In the genomic region with DNA sequence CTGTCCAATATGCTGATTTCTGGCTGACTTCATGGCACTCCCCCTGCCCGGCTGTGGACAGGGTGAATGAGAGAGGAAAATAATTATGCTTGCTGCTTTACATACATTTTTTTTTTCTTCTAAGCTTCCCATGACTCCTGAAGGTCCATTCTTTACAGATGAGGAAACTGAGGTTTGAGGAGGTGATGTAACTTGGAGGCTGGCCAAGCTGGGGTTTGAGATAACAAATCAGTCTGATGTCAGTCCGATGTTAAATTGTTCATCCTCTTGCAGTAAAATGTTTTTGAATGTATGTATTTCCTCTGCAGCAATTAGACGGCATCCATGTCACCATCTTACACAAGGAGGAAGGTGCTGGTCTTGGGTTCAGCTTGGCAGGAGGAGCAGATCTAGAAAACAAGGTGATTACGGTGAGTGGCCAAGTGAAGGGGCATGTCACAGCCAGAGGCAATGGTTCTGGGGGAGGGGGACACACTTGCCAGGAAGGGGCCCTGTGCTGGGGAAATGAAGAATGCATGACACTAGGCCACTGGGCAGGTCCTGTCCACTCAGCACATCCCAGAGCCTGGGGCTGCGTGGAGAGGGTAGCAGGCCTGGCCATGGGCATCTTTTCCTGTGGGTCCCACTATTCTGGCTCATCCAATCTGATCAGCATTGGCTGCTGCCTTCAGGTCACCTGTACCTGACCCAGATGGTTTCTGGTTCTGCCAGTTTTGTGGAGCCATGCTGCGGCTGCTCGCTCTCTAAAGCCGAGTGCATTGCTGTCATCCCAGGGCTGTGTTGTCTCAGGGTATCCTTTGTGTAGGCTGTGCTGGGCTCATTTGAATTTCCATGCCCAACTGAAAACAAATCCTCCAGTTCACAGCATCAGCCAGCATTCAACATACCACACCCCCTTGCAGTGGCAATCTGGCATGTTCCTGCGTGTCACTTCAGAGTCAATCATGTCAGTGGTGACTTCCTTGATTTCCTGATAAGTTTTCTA, we compare ENCODE assay signal across 10 cellular contexts. TPM values are rescaled to one million over a fixed set of nuclear protein-coding genes. Genes with fewer than 3 reads are reported as not detected.
DNase-seq lines count a peak whose midpoint lies in the region; ATAC-seq and TF ChIP-seq lines count a peak whose summit lies in the region.
"Had no signal": no experiment of that assay in that cellular context is flagged by ENCODE, and none has a peak within 500 bp of the region (broad histone marks: within the 10 kb centered on the region; RNA-seq: fewer than 3 reads in every experiment).

No MANE protein-coding gene starts in this region.

- peaks cover 31% of the 10 kb centered on the region for H3K4me1 Mint-ChIP-seq in WTC11
- H3K4me1 Mint-ChIP-seq in stimulated activated effector memory CD8-positive, alpha-beta T cell treated with anti-CD3 and anti-CD28 coated beads, Interleukin-12 subunit alpha, Interleukin-12 subunit beta, amount 100 ng/mL, for 72 hours: peaks cover 84% of the 10 kb centered on the region

- no peak overlapping the region for H3K4me2 ChIP-seq in SK-N-SH

- H3K4me3 ChIP-seq in SK-N-SH (ENCODE audit: low read depth in 2 of 2, low read length in 1 of 2): no peak overlapping the region
- H3K4me3 ChIP-seq in A673 (ENCODE audit: low read depth, low read length, poor library complexity, severe bottlenecking): no peak overlapping the region
- H3K4me3 ChIP-seq: pancreas had no signal

- H3K9ac ChIP-seq in SK-N-SH: no peak overlapping the region

- intact Hi-C loops in A673 (cut with micrococcal nuclease; ENCODE audit: unreplicated experiment): no loop called here

- H3F3A ChIP-seq in SK-N-SH (replicated peaks; ENCODE audit: insufficient read depth): no peaks in the 10 kb centered on the region

- no peaks in the 10 kb centered on the region for H3K79me2 ChIP-seq in SK-N-SH (ENCODE audit: insufficient read depth)

- TF ChIP-seq CTCF in SK-N-SH (IDR thresholded peaks at IDR 0.05): no peak
- no peak for TF ChIP-seq CTCF in WTC11 (IDR thresholded peaks at IDR 0.05)
- no peak for TF ChIP-seq CTCF in foreskin keratinocyte (conservative IDR thresholded peaks at IDR 0.05)
- TF ChIP-seq CTCF in A673 (conservative IDR thresholded peaks at IDR 0.05; ENCODE audit: low read depth, low read length): no peak

- 57% methylated on average over 6 of the region's 9 CpGs for whole genome bisulfite sequencing in SK-N-SH (ENCODE audit: low lambda C conversion rate)

- peak overlapping the region; percentile 52; the same call in 1 of the 2 replicates for H3K27ac Mint-ChIP-seq in WTC11
- peak overlapping the region; percentile 84 for H3K27ac Mint-ChIP-seq in stimulated activated effector memory CD8-positive, alpha-beta T cell treated with anti-CD3 and anti-CD28 coated beads, Interleukin-12 subunit alpha, Interleukin-12 subunit beta, amount 100 ng/mL, for 72 hours

- no peaks in the 10 kb centered on the region for H4K20me1 ChIP-seq in SK-N-SH (ENCODE audit: insufficient read depth)

- no peak overlapping the region for H2AFZ ChIP-seq in SK-N-SH (ENCODE audit: low read depth)

- H3K4me3 Mint-ChIP-seq in WTC11: no peak overlapping the region
- H3K4me3 Mint-ChIP-seq in stimulated activated effector memory CD8-positive, alpha-beta T cell treated with anti-CD3 and anti-CD28 coated beads, Interleukin-12 subunit alpha, Interleukin-12 subunit beta, amount 100 ng/mL, for 72 hours: peak overlapping the region; percentile 99

- DNase-seq in SK-N-SH (no peak), WTC11 (ENCODE audit: low spot score) (peak; percentile 29), foreskin keratinocyte (no peak), A673 (ENCODE audit: low spot score) (no peak), GM03348 (ENCODE audit: low spot score) (no peak)
- no peak for DNase-seq in stimulated activated effector memory CD8-positive, alpha-beta T cell treated with anti-CD3 and anti-CD28 coated beads, Interleukin-12 subunit alpha, Interleukin-12 subunit beta, amount 100 ng/mL, for 72 hours (ENCODE audit: low spot score in 2 of 2)
- DNase-seq: NCI-H446 treated with DMSO at 0.1 percent for 48 hours, pancreas had no signal

- no peaks in the 10 kb centered on the region for H3K36me3 ChIP-seq in SK-N-SH (replicated peaks in 1 of 2; ENCODE audit: control insufficient read depth in 1 of 2, insufficient read depth in 2 of 2, low read length in 1 of 2)
- H3K36me3 ChIP-seq in A673 (ENCODE audit: insufficient read depth, low read length, poor library complexity, severe bottlenecking): no peaks in the 10 kb centered on the region
- H3K36me3 ChIP-seq: pancreas had no signal

- POLR2A ChIA-PET in SK-N-SH (lab: Yijun Ruan, JAX): no interaction called here
- POLR2A ChIA-PET in WTC11 (lab: Charles Lee): no interaction called here
- POLR2A ChIA-PET in A673 (lab: Charles Lee; ENCODE audit: low non-redundant PET): no interaction called here

- no peak for TF ChIP-seq EP300 in SK-N-SH (IDR thresholded peaks at IDR 0.05; ENCODE audit: borderline replicate concordance in 1 of 2, low read depth in 1 of 2, low read length in 1 of 2)

- H3K27ac ChIP-seq in SK-N-SH (ENCODE audit: low read depth in 2 of 2, low read length in 1 of 2) (no peak overlapping the region), foreskin keratinocyte (peak overlapping the region; percentile 44), A673 (ENCODE audit: low read depth, low read length, poor library complexity, severe bottlenecking) (no peak overlapping the region)

- peaks cover 8 to 11% of the 10 kb centered on the region in 2 experiments; a peak in 2 of 4 replicates for H3K4me1 ChIP-seq in SK-N-SH (ENCODE audit: control insufficient read depth in 1 of 2, insufficient read depth in 2 of 2, low read depth in 1 of 2, low read length in 1 of 2)
- peaks cover 14% of the 10 kb centered on the region for H3K4me1 ChIP-seq in foreskin keratinocyte
- H3K4me1 ChIP-seq in A673 (ENCODE audit: insufficient read depth, low read length, poor library complexity, severe bottlenecking): no peaks in the 10 kb centered on the region
- H3K4me1 ChIP-seq: pancreas had no signal

- H3K27me3 ChIP-seq in SK-N-SH (ENCODE audit: insufficient read depth): peaks cover 7% of the 10 kb centered on the region; the same call in 1 of the 2 replicates
- H3K27me3 ChIP-seq in foreskin keratinocyte: no peaks in the 10 kb centered on the region
- H3K27me3 ChIP-seq in A673 (replicated peaks; ENCODE audit: insufficient read depth, low read depth, low read length, poor library complexity): no peaks in the 10 kb centered on the region
- H3K27me3 ChIP-seq: pancreas had no signal

- no peaks in the 10 kb centered on the region for H3K27me3 Mint-ChIP-seq in WTC11 (ENCODE audit: low read depth)

- H3K9me3 Mint-ChIP-seq in WTC11: no peaks in the 10 kb centered on the region
- H3K9me3 Mint-ChIP-seq in stimulated activated effector memory CD8-positive, alpha-beta T cell treated with anti-CD3 and anti-CD28 coated beads, Interleukin-12 subunit alpha, Interleukin-12 subunit beta, amount 100 ng/mL, for 72 hours: no peaks in the 10 kb centered on the region

- H3K9me3 ChIP-seq in SK-N-SH (no peaks in the 10 kb centered on the region), A673 (ENCODE audit: low read depth, low read length, poor library complexity, severe bottlenecking) (no peaks in the 10 kb centered on the region)
- H3K9me3 ChIP-seq: pancreas had no signal

- CTCF ChIA-PET in SK-N-SH (lab: Yijun Ruan, JAX): no interaction called here
- CTCF ChIA-PET in WTC11 (lab: Charles Lee): interaction anchor here (2.8 to 3.0 kb wide), 2 partner anchors 9 to 37 kb away, joined by 6 to 14 read pairs; no protein-coding TSS in a partner anchor
- CTCF ChIA-PET in A673 (lab: Charles Lee): interaction anchor here (0.7 kb wide), 1 partner anchor 64 kb away, joined by 3 read pairs; no protein-coding TSS in a partner anchor

- no TSS peak for BruUV-seq in A673 (replicated peaks; lab: Mats Ljungman, UMichigan)

- ATAC-seq in SK-N-SH treated with all-trans-retinoic acid at 6 μM for 48 hours: peak; percentile 38; the same call in 2 of the 3 replicates
- peak; percentile 94 for ATAC-seq in WTC11
- ATAC-seq in foreskin keratinocyte: peak; percentile 66
- no peak for ATAC-seq in stimulated activated effector memory CD8-positive, alpha-beta T cell treated with anti-CD3 and anti-CD28 coated beads, Interleukin-12 subunit alpha, Interleukin-12 subunit beta, amount 100 ng/mL, for 72 hours
- no peak for ATAC-seq in HG03520 (IDR thresholded peaks at IDR 0.05; ENCODE audit: unreplicated experiment)

- no peak for TF ChIP-seq RAD21 in SK-N-SH (IDR thresholded peaks at IDR 0.05; ENCODE audit: low read length)

- no peaks in the 10 kb centered on the region for H3K9me2 ChIP-seq in SK-N-SH

- no peaks in the 10 kb centered on the region for H3K36me3 Mint-ChIP-seq in WTC11
- peaks cover 99% of the 10 kb centered on the region for H3K36me3 Mint-ChIP-seq in stimulated activated effector memory CD8-positive, alpha-beta T cell treated with anti-CD3 and anti-CD28 coated beads, Interleukin-12 subunit alpha, Interleukin-12 subunit beta, amount 100 ng/mL, for 72 hours

TF ChIP-seq in SK-N-SH treated with all-trans-retinoic acid at 6 μM for 48 hours, 23 proteins besides CTCF, POLR2A, EP300 and RAD21 (continues in another document):
- no peak for TF ChIP-seq PPARA (CRISPR knock-in tag; IDR thresholded peaks at IDR 0.05; ENCODE audit: borderline replicate concordance)
- no peak for TF ChIP-seq BACH2 (CRISPR knock-in tag; IDR thresholded peaks at IDR 0.05; ENCODE audit: borderline replicate concordance)
- TF ChIP-seq SNAI2 (CRISPR knock-in tag; IDR thresholded peaks at IDR 0.05): no peak
- TF ChIP-seq OSR1 (CRISPR knock-in tag; IDR thresholded peaks at IDR 0.05): no peak
- TF ChIP-seq GLIS3 (CRISPR knock-in tag; IDR thresholded peaks at IDR 0.05): no peak

TF ChIP-seq in SK-N-SH, 30 proteins besides CTCF, POLR2A, EP300 and RAD21 (continues in another document):
- TF ChIP-seq NRF1 (IDR thresholded peaks at IDR 0.05; ENCODE audit: low read depth, low read length): no peak
- TF ChIP-seq POLR2AphosphoS5 (IDR thresholded peaks at IDR 0.05; ENCODE audit: low read depth, low read length): no peak
- no peak for TF ChIP-seq TEAD4 (IDR thresholded peaks at IDR 0.05; ENCODE audit: borderline replicate concordance, insufficient read depth)

TF ChIP-seq in WTC11, 78 proteins besides CTCF, POLR2A, EP300 and RAD21 (continues in another document):
- TF ChIP-seq FOXK1 (CRISPR knock-in tag; IDR thresholded peaks at IDR 0.05) (0 out of 2 replicates have a peak, but pooled peaks have one; percentile 38), ESRRA (CRISPR knock-in tag; IDR thresholded peaks at IDR 0.05; ENCODE audit: borderline replicate concordance) (no peak)

RNA-seq across cellular contexts. Expression of a gene that starts 20.4 kb away (rescaled TPM):
- polyA plus RNA-seq in SK-N-SH (2012; rRNA removed): 1.6 and 3.2 TPM in 2 replicates
- 1.0 and 1.4 TPM in 2 replicates for polyA plus RNA-seq in SK-N-SH (2012; cell fraction: cytosol; rRNA removed)
- 5.7 and 6.5 TPM in 2 replicates for polyA plus RNA-seq in SK-N-SH (2012; cell fraction: nucleus; rRNA removed)
- 6.3 to 7.2 TPM (median 6.8 TPM) in 3 replicates for total RNA-seq in WTC11 (2021)
- total RNA-seq in foreskin keratinocyte: 20.6 and 20.8 TPM in 2 replicates
- 26.6 and 27.6 TPM in 2 replicates for polyA plus RNA-seq in foreskin keratinocyte
- total RNA-seq in A673 (2021): 0.54 and 2.1 TPM in 2 replicates

Comparison
In these comparisons a context has a peak if more than half of its experiments do, and no peak if none do; other contexts are left out.
1. ATAC-seq: peak in SK-N-SH treated with all-trans-retinoic acid at 6 μM for 48 hours (single experiment), WTC11 (single experiment) and foreskin keratinocyte (single experiment); none in stimulated activated effector memory CD8-positive, alpha-beta T cell treated with anti-CD3 and anti-CD28 coated beads, Interleukin-12 subunit alpha, Interleukin-12 subunit beta, amount 100 ng/mL, for 72 hours (single experiment) and HG03520 (single experiment).